Comparison of ENCODE assay signal across 1 cellular context in genomic region chr10:124735491-124736286, GRCh38.
TF ChIP-seq lines count a peak whose summit lies in the region.

No MANE protein-coding gene starts in this region.

TF ChIP-seq in IMR-90, 13 proteins besides CTCF, POLR2A, EP300 and RAD21 (continued from another document):
- TF ChIP-seq CHD1 (IDR thresholded peaks at IDR 0.05; ENCODE audit: low read depth, low read length) (no peak), MXI1 (IDR thresholded peaks at IDR 0.05; ENCODE audit: borderline replicate concordance, low read depth, low read length) (no peak), RFX5 (IDR thresholded peaks at IDR 0.05; ENCODE audit: low read depth, low read length) (no peak), MAZ (IDR thresholded peaks at IDR 0.05; ENCODE audit: borderline replicate concordance, low read depth, low read length) (no peak), CEBPB (IDR thresholded peaks at IDR 0.05; ENCODE audit: low read depth, low read length) (no peak)
